19 cellular contexts compared by ENCODE assay signal in the genomic region with DNA sequence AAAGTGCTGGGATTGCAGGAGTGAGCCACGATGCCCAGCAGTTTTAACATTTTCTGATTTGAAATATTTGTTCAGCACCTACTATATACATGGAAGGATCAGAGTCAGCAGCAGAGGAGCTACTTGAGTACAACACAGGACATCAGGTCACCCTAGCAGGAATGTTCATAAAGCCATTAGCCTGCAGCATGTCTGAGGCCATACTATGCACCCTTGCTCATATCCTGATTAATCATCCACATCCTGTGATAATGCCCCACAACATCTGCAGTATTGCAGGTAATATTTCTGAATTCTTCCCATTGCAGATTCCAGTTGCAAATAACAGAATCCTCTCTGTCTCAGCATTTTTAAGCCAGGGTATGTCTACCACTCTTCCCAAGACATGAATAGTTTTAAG.
DNase-seq lines count a peak whose midpoint lies in the region; ATAC-seq and TF ChIP-seq lines count a peak whose summit lies in the region.
"Had no signal": no experiment of that assay in that cellular context is flagged by ENCODE, and none has a peak within 500 bp of the region (broad histone marks: within the 10 kb centered on the region; RNA-seq: fewer than 3 reads in every experiment).

No MANE protein-coding gene starts in this region.

- no peak overlapping the region for H3K4me3 Mint-ChIP-seq in natural killer cell
- H3K4me3 Mint-ChIP-seq: activated CD8-positive, alpha-beta T cell treated with anti-CD3 and anti-CD28 coated beads for 36 hours; dendritic cell treated with granulocyte-macrophage colony-stimulating factor and Interleukin-4, amounts not matched to agents 40 ng/mL and 50 ng/mL, for 4 days; T-helper 2 cell treated with Interferon-gamma antibody and Interleukin-4, amounts not matched to agents 5 μg/mL and 100 μg/mL, for 36 hours had no signal

- POLR2A ChIA-PET in RWPE1 (lab: Yijun Ruan, JAX; ENCODE audit: low non-redundant PET) = no interaction called here

- no peaks in the 10 kb centered on the region for H3K36me3 Mint-ChIP-seq in natural killer cell

- CTCF ChIA-PET in RWPE1 (lab: Yijun Ruan, JAX) = no interaction called here

- no peaks in the 10 kb centered on the region for H3K4me1 Mint-ChIP-seq in natural killer cell

- H3K9me3 ChIP-seq in aorta (ENCODE audit: control insufficient read depth, low read length) = peaks cover 4% of the 10 kb centered on the region
- H3K9me3 ChIP-seq: vagina had no signal

- ATAC-seq in natural killer cell (no peak), aorta (ENCODE audit: low FRiP score) (no peak)
- no peak for ATAC-seq in activated CD4-positive, CD25-positive, alpha-beta regulatory T cell treated with anti-CD3 and anti-CD28 coated beads, Interleukin-2, amount 50 U/mL, for 24 hours
- ATAC-seq: activated CD8-positive, alpha-beta T cell treated with anti-CD3 and anti-CD28 coated beads for 36 hours; sciatic nerve had no signal

- H2AFZ ChIP-seq in ACC112 (ENCODE audit: low read length, unreplicated experiment) = no peak overlapping the region

- peaks cover 32 to 54% of the 10 kb centered on the region in 2 donors for H3K27me3 Mint-ChIP-seq in natural killer cell (ENCODE audit: low read depth in 2 of 2)

- no peaks in the 10 kb centered on the region for H3K27me3 ChIP-seq in ACC112 (ENCODE audit: insufficient read depth, low read length)
- H3K27me3 ChIP-seq in H7 (ENCODE audit: control insufficient read depth, insufficient read depth, low read length) = no peaks in the 10 kb centered on the region
- no peaks in the 10 kb centered on the region for H3K27me3 ChIP-seq in aorta (ENCODE audit: control insufficient read depth in 1 of 2, insufficient read depth in 2 of 2, low read length in 1 of 2)
- H3K27me3 ChIP-seq: vagina had no signal

- no peak for TF ChIP-seq CTCF in RWPE1 (conservative IDR thresholded peaks at IDR 0.05; ENCODE audit: low read depth)
- no peak for TF ChIP-seq CTCF in natural killer cell (IDR thresholded peaks at IDR 0.05)

- no peaks in the 10 kb centered on the region for H3K79me2 ChIP-seq in ACC112 (ENCODE audit: control insufficient read depth, insufficient read depth, low read length, unreplicated experiment)

- H3K4me3 ChIP-seq in ACC112 (ENCODE audit: low read depth, low read length) = no peak overlapping the region
- H3K4me3 ChIP-seq in H7 (ENCODE audit: insufficient read depth, low read depth, low read length) = no peak overlapping the region
- H3K4me3 ChIP-seq in aorta (ENCODE audit: low read length in 2 of 2) = no peak overlapping the region
- H3K4me3 ChIP-seq: vagina had no signal

- no peaks in the 10 kb centered on the region for H3K9me3 Mint-ChIP-seq in natural killer cell
- H3K9me3 Mint-ChIP-seq: activated CD8-positive, alpha-beta T cell treated with anti-CD3 and anti-CD28 coated beads for 36 hours; dendritic cell treated with granulocyte-macrophage colony-stimulating factor and Interleukin-4, amounts not matched to agents 40 ng/mL and 50 ng/mL, for 4 days; T-helper 2 cell treated with Interferon-gamma antibody and Interleukin-4, amounts not matched to agents 5 μg/mL and 100 μg/mL, for 36 hours had no signal

- DNase-seq in HPDE6-E6E7 (ENCODE audit: extremely low spot score) = peak; percentile 20
- DNase-seq in RWPE1 (ENCODE audit: low spot score) = peak; percentile 61
- peak; percentile 51 for DNase-seq in iris pigment epithelial cell (ENCODE audit: low read depth)
- no peak for DNase-seq in natural killer cell
- DNase-seq in H7 = no peak
- DNase-seq in aorta = no peak
- DNase-seq: activated CD8-positive, alpha-beta T cell treated with anti-CD3 and anti-CD28 coated beads for 36 hours; activated T-cell treated with anti-CD3 and anti-CD28 coated beads, Interleukin-2, amount 50 U/mL, for 1 hour; foreskin melanocyte; hippocampal formation; NCI-H1436 treated with DMSO at 0.1 percent for 48 hours; NCI-H748 treated with DMSO at 0.1 percent for 48 hours had no signal

- no peak overlapping the region for H3K27ac Mint-ChIP-seq in natural killer cell
- H3K27ac Mint-ChIP-seq: activated CD8-positive, alpha-beta T cell treated with anti-CD3 and anti-CD28 coated beads for 36 hours; dendritic cell treated with granulocyte-macrophage colony-stimulating factor and Interleukin-4, amounts not matched to agents 40 ng/mL and 50 ng/mL, for 4 days; T-helper 2 cell treated with Interferon-gamma antibody and Interleukin-4, amounts not matched to agents 5 μg/mL and 100 μg/mL, for 36 hours had no signal

- intact Hi-C loops in natural killer cell (cut with micrococcal nuclease) = no loop called here
- intact Hi-C loops in aorta (cut with DNase I) = no loop called here

- H3K27ac ChIP-seq in ACC112 (ENCODE audit: low read depth, low read length) = peak overlapping the region; percentile 1; the same call in 1 of the 2 replicates
- H3K27ac ChIP-seq in RWPE1 = peak overlapping the region; percentile 48; the same call in 1 of the 2 replicates
- no peak overlapping the region for H3K27ac ChIP-seq in aorta (ENCODE audit: low read depth in 1 of 2, low read length in 2 of 2)
- H3K27ac ChIP-seq: C4-2B, vagina had no signal

- WGBS in aorta, 2 donors = 83 to 86% methylated on average over 1 of the region's 1 CpG

- peaks cover 57% of the 10 kb centered on the region for H3K4me1 ChIP-seq in ACC112 (ENCODE audit: control insufficient read depth, insufficient read depth, low read length, unreplicated experiment)
- H3K4me1 ChIP-seq in aorta (ENCODE audit: control insufficient read depth in 1 of 2, insufficient read depth in 2 of 2, low read length in 2 of 2) = no peaks in the 10 kb centered on the region
- H3K4me1 ChIP-seq: vagina had no signal

- H3K36me3 ChIP-seq in ACC112 (ENCODE audit: insufficient read depth, low read length) (no peaks in the 10 kb centered on the region), H7 (replicated peaks; ENCODE audit: control insufficient read depth, insufficient read depth, low read length) (no peaks in the 10 kb centered on the region), aorta (ENCODE audit: control insufficient read depth in 1 of 2, insufficient read depth in 2 of 2, low read length in 1 of 2) (no peaks in the 10 kb centered on the region)
- H3K36me3 ChIP-seq: vagina had no signal

Comparison
In these comparisons a context has a peak if more than half of its experiments do, and no peak if none do; other contexts are left out.
1. H3K27ac ChIP-seq: peak in ACC112 (single experiment) and RWPE1 (single experiment); none in aorta (0 of 2).
2. DNase-seq: peak in HPDE6-E6E7 (single experiment), RWPE1 (single experiment) and iris pigment epithelial cell (single experiment); none in natural killer cell (single experiment), H7 (single experiment) and aorta (0 of 2).